In genomic region chr11:62497132-62497915, GRCh38 we compare ENCODE assay signal across 8 cellular contexts. TPM values are rescaled to one million over a fixed set of nuclear protein-coding genes. Genes with fewer than 3 reads are reported as not detected.
A peak's percentile ranks its signal among the peaks of the same experiment; 100 is the strongest.
DNase-seq lines count a peak whose midpoint lies in the region; ATAC-seq and TF ChIP-seq lines count a peak whose summit lies in the region.

No MANE protein-coding gene starts in this region.

- no peaks in the 10 kb centered on the region for H3K9me3 ChIP-seq in OCI-LY7 (ENCODE audit: low read length)

- H3K4me1 ChIP-seq in OCI-LY7 (ENCODE audit: insufficient read depth, low read length, poor library complexity, severe bottlenecking), result no peaks in the 10 kb centered on the region

- no peaks in the 10 kb centered on the region for H3K9me3 Mint-ChIP-seq in dendritic cell treated with granulocyte-macrophage colony-stimulating factor and Interleukin-4, amounts not matched to agents 40 ng/mL and 50 ng/mL, for 4 days

- intact Hi-C loops in OCI-LY7 (cut with micrococcal nuclease; ENCODE audit: unreplicated experiment), result loop anchor here (1.0 kb wide), 1 partner anchor 44 kb away; no protein-coding TSS in a partner anchor
- intact Hi-C loops in dendritic cell treated with granulocyte-macrophage colony-stimulating factor and Interleukin-4, amounts not matched to agents 40 ng/mL and 50 ng/mL, for 4 days (cut with micrococcal nuclease), result loop anchor here (5.0 kb wide), 2 partner anchors 35 to 45 kb away; no protein-coding TSS in a partner anchor

- peak overlapping the region; percentile 60 for H3K27ac Mint-ChIP-seq in dendritic cell treated with granulocyte-macrophage colony-stimulating factor and Interleukin-4, amounts not matched to agents 40 ng/mL and 50 ng/mL, for 4 days

- ATAC-seq in GM21619 (IDR thresholded peaks at IDR 0.05; ENCODE audit: unreplicated experiment) (no peak), GM18907 (IDR thresholded peaks at IDR 0.05; ENCODE audit: unreplicated experiment) (no peak)

- H3K27me3 Mint-ChIP-seq in dendritic cell treated with granulocyte-macrophage colony-stimulating factor and Interleukin-4, amounts not matched to agents 40 ng/mL and 50 ng/mL, for 4 days, result peaks cover 3% of the 10 kb centered on the region

- H3K36me3 ChIP-seq in BJ (ENCODE audit: control insufficient read depth, insufficient read depth, low read length) (no peaks in the 10 kb centered on the region), OCI-LY7 (ENCODE audit: insufficient read depth, low read length) (no peaks in the 10 kb centered on the region)

- no peak overlapping the region for H2AFZ ChIP-seq in OCI-LY7 (ENCODE audit: low read length)

- peaks cover 46% of the 10 kb centered on the region for H3K4me1 Mint-ChIP-seq in dendritic cell treated with granulocyte-macrophage colony-stimulating factor and Interleukin-4, amounts not matched to agents 40 ng/mL and 50 ng/mL, for 4 days (ENCODE audit: low read depth)

- no peaks in the 10 kb centered on the region for H4K20me1 ChIP-seq in OCI-LY7 (ENCODE audit: insufficient read depth, low read length)

- BruUV-seq in OCI-LY7 (replicated peaks; lab: Mats Ljungman, UMichigan), result no TSS peak

- no peaks in the 10 kb centered on the region for H3K27me3 ChIP-seq in BJ (ENCODE audit: control insufficient read depth, insufficient read depth, low read length)

- H3K9me2 ChIP-seq in OCI-LY7 (ENCODE audit: insufficient read depth, low read length), result no peaks in the 10 kb centered on the region

- H3K27ac ChIP-seq in OCI-LY7 (ENCODE audit: low read depth, low read length, poor library complexity, severe bottlenecking), result no peak overlapping the region

- H3K4me3 Mint-ChIP-seq in dendritic cell treated with granulocyte-macrophage colony-stimulating factor and Interleukin-4, amounts not matched to agents 40 ng/mL and 50 ng/mL, for 4 days, result no peak overlapping the region

- H3K4me3 ChIP-seq in BJ (ENCODE audit: low read depth, low read length) (no peak overlapping the region), GM12875 (ENCODE audit: low read depth, low read length) (no peak overlapping the region), OCI-LY7 (ENCODE audit: low read depth, low read length, poor library complexity, severe bottlenecking) (no peak overlapping the region)

- no peaks in the 10 kb centered on the region for H3K79me2 ChIP-seq in OCI-LY7 (ENCODE audit: insufficient read depth, low read depth, low read length)

- 0 out of 2 replicates have a peak, but pooled peaks have one; percentile 20 for TF ChIP-seq CTCF in BJ (IDR thresholded peaks at IDR 0.05; ENCODE audit: insufficient read depth, low read depth, low read length)
- TF ChIP-seq CTCF in GM12875 (IDR thresholded peaks at IDR 0.05; ENCODE audit: borderline replicate concordance, insufficient read depth, low read depth, low read length), result peak; percentile 21; the same call in 1 of the 2 replicates
- TF ChIP-seq CTCF in OCI-LY7 (conservative IDR thresholded peaks at IDR 0.05; ENCODE audit: low read length), result peak; percentile 36

- H3K36me3 Mint-ChIP-seq in dendritic cell treated with granulocyte-macrophage colony-stimulating factor and Interleukin-4, amounts not matched to agents 40 ng/mL and 50 ng/mL, for 4 days (ENCODE audit: low read depth), result no peaks in the 10 kb centered on the region

- POLR2A ChIA-PET in BJ (lab: Charles Lee), result interaction anchor here (1.0 kb wide), 1 partner anchor 27 kb away, joined by 4 read pairs; no protein-coding TSS in a partner anchor
- POLR2A ChIA-PET in OCI-LY7 (lab: Charles Lee), result no interaction called here

- CTCF ChIA-PET in BJ (lab: Yijun Ruan, JAX) (interaction anchor here (1.1 to 4.6 kb wide), 5 partner anchors 10 to 94 kb away, joined by 4 to 16 read pairs (median 5); partner anchors contain the start of gene TUT1), OCI-LY7 (lab: Charles Lee; ENCODE audit: unreplicated experiment) (interaction anchor here (1.6 kb wide), 1 partner anchor 45 kb away, joined by 5 read pairs; no protein-coding TSS in a partner anchor)

- no peak overlapping the region for H3K4me2 ChIP-seq in OCI-LY7 (ENCODE audit: low read length)

- no peak for DNase-seq in BJ (ENCODE audit: low read depth)
- DNase-seq in OCI-LY7 (ENCODE audit: low spot score), result peak; percentile 26
- peak; percentile 81 for DNase-seq in lung microvascular endothelial cell (ENCODE audit: low read depth in 2 of 2)
- DNase-seq in NCI-H1048 (lab: John Stamatoyannopoulos, UW), result no peak

RNA-seq across cellular contexts. Expression of gene AHNAK, which starts 49.3 kb away (rescaled TPM):
- polyA plus RNA-seq in BJ (2011; rRNA removed), result 145 and 185 TPM in 2 replicates
- polyA minus RNA-seq in BJ (2011; rRNA and poly(A)+ RNA removed), result 360 and 464 TPM in 2 replicates
- 0.08 and 0.28 TPM in 2 replicates for total RNA-seq in OCI-LY7 (2014; rRNA removed; shearing (Covaris generic))
- total RNA-seq in OCI-LY7 (2022) (0.21 and 0.30 TPM in 2 replicates), lung microvascular endothelial cell (214 and 215 TPM in 2 replicates)

Comparison
In these comparisons a context has a peak if more than half of its experiments do, and no peak if none do; other contexts are left out.
1. DNase-seq: peak in OCI-LY7 (single experiment) and lung microvascular endothelial cell (2 of 2); none in BJ (single experiment) and NCI-H1048 (single experiment).
2. RNA of gene AHNAK, which starts 49.3 kb away (total RNA-seq): 214 to 215 TPM in lung microvascular endothelial cell; 0.08 to 0.30 TPM in OCI-LY7; every median in the first group is over 100 times any median in the second.
3. Peak in every context shown above with its lines, with median percentiles within 50 percentile points of each other: CTCF ChIP-seq.